ENCODE assay signal across 1 cellular context in the genomic region with DNA sequence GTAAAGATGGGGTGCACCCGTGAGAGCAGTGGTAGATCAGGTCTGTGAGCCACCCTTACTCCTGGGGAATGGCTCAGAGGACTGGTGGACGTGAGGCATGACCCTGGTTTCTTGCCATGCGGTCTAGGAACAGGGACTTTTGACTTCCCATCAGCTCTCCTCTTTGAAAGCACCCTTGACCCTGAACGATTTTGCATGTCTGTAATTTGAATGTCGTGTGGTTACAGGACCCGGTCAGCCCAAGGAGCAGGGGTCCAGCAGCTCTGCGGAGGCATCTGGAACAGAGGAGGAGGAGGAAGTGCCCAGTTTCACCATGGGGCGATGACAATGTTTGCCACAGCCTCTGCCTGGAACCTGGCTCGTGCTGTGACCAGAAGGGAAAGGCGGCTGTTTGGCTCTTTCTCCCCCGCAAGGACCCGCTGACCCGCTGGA.
A peak's percentile ranks its signal among the peaks of the same experiment; 100 is the strongest.
TF ChIP-seq lines count a peak whose summit lies in the region.

No MANE protein-coding gene starts in this region.

TF ChIP-seq in GM12878, 131 proteins besides CTCF, POLR2A, EP300 and RAD21 (continues in another document):
- peak; percentile 24 for TF ChIP-seq DPF2 (IDR thresholded peaks at IDR 0.05)
- TF ChIP-seq, protein P1, sequence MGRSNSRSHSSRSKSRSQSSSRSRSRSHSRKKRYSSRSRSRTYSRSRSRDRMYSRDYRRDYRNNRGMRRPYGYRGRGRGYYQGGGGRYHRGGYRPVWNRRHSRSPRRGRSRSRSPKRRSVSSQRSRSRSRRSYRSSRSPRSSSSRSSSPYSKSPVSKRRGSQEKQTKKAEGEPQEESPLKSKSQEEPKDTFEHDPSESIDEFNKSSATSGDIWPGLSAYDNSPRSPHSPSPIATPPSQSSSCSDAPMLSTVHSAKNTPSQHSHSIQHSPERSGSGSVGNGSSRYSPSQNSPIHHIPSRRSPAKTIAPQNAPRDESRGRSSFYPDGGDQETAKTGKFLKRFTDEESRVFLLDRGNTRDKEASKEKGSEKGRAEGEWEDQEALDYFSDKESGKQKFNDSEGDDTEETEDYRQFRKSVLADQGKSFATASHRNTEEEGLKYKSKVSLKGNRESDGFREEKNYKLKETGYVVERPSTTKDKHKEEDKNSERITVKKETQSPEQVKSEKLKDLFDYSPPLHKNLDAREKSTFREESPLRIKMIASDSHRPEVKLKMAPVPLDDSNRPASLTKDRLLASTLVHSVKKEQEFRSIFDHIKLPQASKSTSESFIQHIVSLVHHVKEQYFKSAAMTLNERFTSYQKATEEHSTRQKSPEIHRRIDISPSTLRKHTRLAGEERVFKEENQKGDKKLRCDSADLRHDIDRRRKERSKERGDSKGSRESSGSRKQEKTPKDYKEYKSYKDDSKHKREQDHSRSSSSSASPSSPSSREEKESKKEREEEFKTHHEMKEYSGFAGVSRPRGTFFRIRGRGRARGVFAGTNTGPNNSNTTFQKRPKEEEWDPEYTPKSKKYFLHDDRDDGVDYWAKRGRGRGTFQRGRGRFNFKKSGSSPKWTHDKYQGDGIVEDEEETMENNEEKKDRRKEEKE (IDR thresholded peaks at IDR 0.05) = no peak
- no peak for TF ChIP-seq SIN3A (IDR thresholded peaks at IDR 0.05; ENCODE audit: low read depth, low read length)
- TF ChIP-seq, protein P2, sequence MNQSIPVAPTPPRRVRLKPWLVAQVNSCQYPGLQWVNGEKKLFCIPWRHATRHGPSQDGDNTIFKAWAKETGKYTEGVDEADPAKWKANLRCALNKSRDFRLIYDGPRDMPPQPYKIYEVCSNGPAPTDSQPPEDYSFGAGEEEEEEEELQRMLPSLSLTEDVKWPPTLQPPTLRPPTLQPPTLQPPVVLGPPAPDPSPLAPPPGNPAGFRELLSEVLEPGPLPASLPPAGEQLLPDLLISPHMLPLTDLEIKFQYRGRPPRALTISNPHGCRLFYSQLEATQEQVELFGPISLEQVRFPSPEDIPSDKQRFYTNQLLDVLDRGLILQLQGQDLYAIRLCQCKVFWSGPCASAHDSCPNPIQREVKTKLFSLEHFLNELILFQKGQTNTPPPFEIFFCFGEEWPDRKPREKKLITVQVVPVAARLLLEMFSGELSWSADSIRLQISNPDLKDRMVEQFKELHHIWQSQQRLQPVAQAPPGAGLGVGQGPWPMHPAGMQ (IDR thresholded peaks at IDR 0.05; ENCODE audit: borderline replicate concordance) = no peak
- peak; percentile 48 to 63; a peak in 2 of 4 replicates for TF ChIP-seq BHLHE40 (IDR thresholded peaks at IDR 0.05; ENCODE audit: borderline replicate concordance in 1 of 2, low read depth in 2 of 2, low read length in 1 of 2)
- no peak for TF ChIP-seq SMAD5 (IDR thresholded peaks at IDR 0.05; ENCODE audit: low read depth)
- TF ChIP-seq ZNF217 (IDR thresholded peaks at IDR 0.05) = no peak
- no peak for TF ChIP-seq CEBPB (IDR thresholded peaks at IDR 0.05; ENCODE audit: borderline replicate concordance in 1 of 2, low read depth in 2 of 2, low read length in 2 of 2)
- TF ChIP-seq POLR2AphosphoS5 (IDR thresholded peaks at IDR 0.05; ENCODE audit: low read length) = peak; percentile 55; the same call in 1 of the 2 replicates
- TF ChIP-seq, protein P3, sequence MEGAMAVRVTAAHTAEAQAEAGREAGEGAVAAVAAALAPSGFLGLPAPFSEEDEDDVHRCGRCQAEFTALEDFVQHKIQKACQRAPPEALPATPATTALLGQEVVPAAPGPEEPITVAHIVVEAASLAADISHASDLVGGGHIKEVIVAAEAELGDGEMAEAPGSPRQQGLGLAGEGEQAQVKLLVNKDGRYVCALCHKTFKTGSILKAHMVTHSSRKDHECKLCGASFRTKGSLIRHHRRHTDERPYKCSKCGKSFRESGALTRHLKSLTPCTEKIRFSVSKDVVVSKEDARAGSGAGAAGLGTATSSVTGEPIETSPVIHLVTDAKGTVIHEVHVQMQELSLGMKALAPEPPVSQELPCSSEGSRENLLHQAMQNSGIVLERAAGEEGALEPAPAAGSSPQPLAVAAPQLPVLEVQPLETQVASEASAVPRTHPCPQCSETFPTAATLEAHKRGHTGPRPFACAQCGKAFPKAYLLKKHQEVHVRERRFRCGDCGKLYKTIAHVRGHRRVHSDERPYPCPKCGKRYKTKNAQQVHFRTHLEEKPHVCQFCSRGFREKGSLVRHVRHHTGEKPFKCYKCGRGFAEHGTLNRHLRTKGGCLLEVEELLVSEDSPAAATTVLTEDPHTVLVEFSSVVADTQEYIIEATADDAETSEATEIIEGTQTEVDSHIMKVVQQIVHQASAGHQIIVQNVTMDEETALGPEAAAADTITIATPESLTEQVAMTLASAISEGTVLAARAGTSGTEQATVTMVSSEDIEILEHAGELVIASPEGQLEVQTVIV (IDR thresholded peaks at IDR 0.05; ENCODE audit: borderline replicate concordance, partially characterized antibody) = no peak
- no peak for TF ChIP-seq SMARCA5 (IDR thresholded peaks at IDR 0.05)
- no peak for TF ChIP-seq BMI1 (IDR thresholded peaks at IDR 0.05; ENCODE audit: borderline replicate concordance)
- TF ChIP-seq RCOR1 (conservative IDR thresholded peaks at IDR 0.05; ENCODE audit: low read depth, low read length) = no peak
- peak; percentile 76 for TF ChIP-seq NR2C1 (IDR thresholded peaks at IDR 0.05)
- no peak for TF ChIP-seq STAT1 (conservative IDR thresholded peaks at IDR 0.05)
- TF ChIP-seq MYC (IDR thresholded peaks at IDR 0.05; ENCODE audit: insufficient read depth, insufficient read length, insufficient replicate concordance, low read length, severe bottlenecking) = no peak
- no peak for TF ChIP-seq BCL11A (IDR thresholded peaks at IDR 0.05; ENCODE audit: low read depth, low read length)
- peak in 1 of 2 experiments; percentile 57; a peak in 1 of 3 replicates for TF ChIP-seq EGR1 (IDR thresholded peaks at IDR 0.05; ENCODE audit: borderline replicate concordance in 1 of 2, low read depth in 2 of 2, low read length in 2 of 2)
- TF ChIP-seq, protein P4, sequence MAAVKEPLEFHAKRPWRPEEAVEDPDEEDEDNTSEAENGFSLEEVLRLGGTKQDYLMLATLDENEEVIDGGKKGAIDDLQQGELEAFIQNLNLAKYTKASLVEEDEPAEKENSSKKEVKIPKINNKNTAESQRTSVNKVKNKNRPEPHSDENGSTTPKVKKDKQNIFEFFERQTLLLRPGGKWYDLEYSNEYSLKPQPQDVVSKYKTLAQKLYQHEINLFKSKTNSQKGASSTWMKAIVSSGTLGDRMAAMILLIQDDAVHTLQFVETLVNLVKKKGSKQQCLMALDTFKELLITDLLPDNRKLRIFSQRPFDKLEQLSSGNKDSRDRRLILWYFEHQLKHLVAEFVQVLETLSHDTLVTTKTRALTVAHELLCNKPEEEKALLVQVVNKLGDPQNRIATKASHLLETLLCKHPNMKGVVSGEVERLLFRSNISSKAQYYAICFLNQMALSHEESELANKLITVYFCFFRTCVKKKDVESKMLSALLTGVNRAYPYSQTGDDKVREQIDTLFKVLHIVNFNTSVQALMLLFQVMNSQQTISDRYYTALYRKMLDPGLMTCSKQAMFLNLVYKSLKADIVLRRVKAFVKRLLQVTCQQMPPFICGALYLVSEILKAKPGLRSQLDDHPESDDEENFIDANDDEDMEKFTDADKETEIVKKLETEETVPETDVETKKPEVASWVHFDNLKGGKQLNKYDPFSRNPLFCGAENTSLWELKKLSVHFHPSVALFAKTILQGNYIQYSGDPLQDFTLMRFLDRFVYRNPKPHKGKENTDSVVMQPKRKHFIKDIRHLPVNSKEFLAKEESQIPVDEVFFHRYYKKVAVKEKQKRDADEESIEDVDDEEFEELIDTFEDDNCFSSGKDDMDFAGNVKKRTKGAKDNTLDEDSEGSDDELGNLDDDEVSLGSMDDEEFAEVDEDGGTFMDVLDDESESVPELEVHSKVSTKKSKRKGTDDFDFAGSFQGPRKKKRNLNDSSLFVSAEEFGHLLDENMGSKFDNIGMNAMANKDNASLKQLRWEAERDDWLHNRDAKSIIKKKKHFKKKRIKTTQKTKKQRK (IDR thresholded peaks at IDR 0.05; ENCODE audit: low read depth, low read length) = no peak
- TF ChIP-seq JUND (IDR thresholded peaks at IDR 0.05; ENCODE audit: low read depth, low read length) = no peak
- TF ChIP-seq MTA3 (IDR thresholded peaks at IDR 0.05; ENCODE audit: borderline replicate concordance, low read length) = no peak
- TF ChIP-seq, protein P5, sequence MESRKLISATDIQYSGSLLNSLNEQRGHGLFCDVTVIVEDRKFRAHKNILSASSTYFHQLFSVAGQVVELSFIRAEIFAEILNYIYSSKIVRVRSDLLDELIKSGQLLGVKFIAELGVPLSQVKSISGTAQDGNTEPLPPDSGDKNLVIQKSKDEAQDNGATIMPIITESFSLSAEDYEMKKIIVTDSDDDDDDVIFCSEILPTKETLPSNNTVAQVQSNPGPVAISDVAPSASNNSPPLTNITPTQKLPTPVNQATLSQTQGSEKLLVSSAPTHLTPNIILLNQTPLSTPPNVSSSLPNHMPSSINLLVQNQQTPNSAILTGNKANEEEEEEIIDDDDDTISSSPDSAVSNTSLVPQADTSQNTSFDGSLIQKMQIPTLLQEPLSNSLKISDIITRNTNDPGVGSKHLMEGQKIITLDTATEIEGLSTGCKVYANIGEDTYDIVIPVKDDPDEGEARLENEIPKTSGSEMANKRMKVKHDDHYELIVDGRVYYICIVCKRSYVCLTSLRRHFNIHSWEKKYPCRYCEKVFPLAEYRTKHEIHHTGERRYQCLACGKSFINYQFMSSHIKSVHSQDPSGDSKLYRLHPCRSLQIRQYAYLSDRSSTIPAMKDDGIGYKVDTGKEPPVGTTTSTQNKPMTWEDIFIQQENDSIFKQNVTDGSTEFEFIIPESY (IDR thresholded peaks at IDR 0.05) = no peak
- TF ChIP-seq MEF2A (IDR thresholded peaks at IDR 0.05; ENCODE audit: insufficient read depth, low read depth, low read length) = no peak
- TF ChIP-seq, protein P6, sequence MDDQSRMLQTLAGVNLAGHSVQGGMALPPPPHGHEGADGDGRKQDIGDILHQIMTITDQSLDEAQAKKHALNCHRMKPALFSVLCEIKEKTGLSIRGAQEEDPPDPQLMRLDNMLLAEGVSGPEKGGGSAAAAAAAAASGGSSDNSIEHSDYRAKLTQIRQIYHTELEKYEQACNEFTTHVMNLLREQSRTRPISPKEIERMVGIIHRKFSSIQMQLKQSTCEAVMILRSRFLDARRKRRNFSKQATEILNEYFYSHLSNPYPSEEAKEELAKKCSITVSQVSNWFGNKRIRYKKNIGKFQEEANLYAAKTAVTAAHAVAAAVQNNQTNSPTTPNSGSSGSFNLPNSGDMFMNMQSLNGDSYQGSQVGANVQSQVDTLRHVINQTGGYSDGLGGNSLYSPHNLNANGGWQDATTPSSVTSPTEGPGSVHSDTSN (IDR thresholded peaks at IDR 0.05; ENCODE audit: insufficient replicate concordance, low read depth, low read length) = no peak
- no peak for TF ChIP-seq NFYA (IDR thresholded peaks at IDR 0.05; ENCODE audit: borderline replicate concordance, low read depth, low read length)
- TF ChIP-seq HDGF (IDR thresholded peaks at IDR 0.05) = no peak
- TF ChIP-seq CHD4 (IDR thresholded peaks at IDR 0.05) = no peak
- no peak for TF ChIP-seq SMC3 (IDR thresholded peaks at IDR 0.05; ENCODE audit: borderline replicate concordance, low read length)
- TF ChIP-seq, protein P7, sequence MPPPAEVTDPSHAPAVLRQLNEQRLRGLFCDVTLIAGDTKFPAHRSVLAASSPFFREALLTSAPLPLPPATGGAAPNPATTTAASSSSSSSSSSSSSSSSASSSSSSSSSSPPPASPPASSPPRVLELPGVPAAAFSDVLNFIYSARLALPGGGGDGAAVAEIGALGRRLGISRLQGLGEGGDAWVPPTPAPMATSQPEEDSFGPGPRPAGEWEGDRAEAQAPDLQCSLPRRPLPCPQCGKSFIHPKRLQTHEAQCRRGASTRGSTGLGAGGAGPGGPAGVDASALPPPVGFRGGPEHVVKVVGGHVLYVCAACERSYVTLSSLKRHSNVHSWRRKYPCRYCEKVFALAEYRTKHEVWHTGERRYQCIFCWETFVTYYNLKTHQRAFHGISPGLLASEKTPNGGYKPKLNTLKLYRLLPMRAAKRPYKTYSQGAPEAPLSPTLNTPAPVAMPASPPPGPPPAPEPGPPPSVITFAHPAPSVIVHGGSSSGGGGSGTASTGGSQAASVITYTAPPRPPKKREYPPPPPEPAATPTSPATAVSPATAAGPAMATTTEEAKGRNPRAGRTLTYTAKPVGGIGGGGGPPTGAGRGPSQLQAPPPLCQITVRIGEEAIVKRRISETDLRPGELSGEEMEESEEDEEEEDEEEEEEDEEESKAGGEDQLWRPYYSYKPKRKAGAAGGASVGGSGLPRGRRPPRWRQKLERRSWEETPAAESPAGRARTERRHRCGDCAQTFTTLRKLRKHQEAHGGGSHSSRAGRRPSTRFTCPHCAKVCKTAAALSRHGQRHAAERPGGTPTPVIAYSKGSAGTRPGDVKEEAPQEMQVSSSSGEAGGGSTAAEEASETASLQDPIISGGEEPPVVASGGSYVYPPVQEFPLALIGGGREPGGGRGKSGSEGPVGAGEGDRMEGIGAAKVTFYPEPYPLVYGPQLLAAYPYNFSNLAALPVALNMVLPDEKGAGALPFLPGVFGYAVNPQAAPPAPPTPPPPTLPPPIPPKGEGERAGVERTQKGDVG (CRISPR knock-in tag; IDR thresholded peaks at IDR 0.05) = no peak
- no peak for TF ChIP-seq FOXM1 (IDR thresholded peaks at IDR 0.05; ENCODE audit: low read depth, low read length)
- no peak for TF ChIP-seq SUPT20H (IDR thresholded peaks at IDR 0.05; ENCODE audit: borderline replicate concordance, control insufficient read depth, low read depth, low read length)
- TF ChIP-seq, protein P8, sequence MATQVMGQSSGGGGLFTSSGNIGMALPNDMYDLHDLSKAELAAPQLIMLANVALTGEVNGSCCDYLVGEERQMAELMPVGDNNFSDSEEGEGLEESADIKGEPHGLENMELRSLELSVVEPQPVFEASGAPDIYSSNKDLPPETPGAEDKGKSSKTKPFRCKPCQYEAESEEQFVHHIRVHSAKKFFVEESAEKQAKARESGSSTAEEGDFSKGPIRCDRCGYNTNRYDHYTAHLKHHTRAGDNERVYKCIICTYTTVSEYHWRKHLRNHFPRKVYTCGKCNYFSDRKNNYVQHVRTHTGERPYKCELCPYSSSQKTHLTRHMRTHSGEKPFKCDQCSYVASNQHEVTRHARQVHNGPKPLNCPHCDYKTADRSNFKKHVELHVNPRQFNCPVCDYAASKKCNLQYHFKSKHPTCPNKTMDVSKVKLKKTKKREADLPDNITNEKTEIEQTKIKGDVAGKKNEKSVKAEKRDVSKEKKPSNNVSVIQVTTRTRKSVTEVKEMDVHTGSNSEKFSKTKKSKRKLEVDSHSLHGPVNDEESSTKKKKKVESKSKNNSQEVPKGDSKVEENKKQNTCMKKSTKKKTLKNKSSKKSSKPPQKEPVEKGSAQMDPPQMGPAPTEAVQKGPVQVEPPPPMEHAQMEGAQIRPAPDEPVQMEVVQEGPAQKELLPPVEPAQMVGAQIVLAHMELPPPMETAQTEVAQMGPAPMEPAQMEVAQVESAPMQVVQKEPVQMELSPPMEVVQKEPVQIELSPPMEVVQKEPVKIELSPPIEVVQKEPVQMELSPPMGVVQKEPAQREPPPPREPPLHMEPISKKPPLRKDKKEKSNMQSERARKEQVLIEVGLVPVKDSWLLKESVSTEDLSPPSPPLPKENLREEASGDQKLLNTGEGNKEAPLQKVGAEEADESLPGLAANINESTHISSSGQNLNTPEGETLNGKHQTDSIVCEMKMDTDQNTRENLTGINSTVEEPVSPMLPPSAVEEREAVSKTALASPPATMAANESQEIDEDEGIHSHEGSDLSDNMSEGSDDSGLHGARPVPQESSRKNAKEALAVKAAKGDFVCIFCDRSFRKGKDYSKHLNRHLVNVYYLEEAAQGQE (IDR thresholded peaks at IDR 0.05; ENCODE audit: low read depth, low read length) = no peak
- TF ChIP-seq RB1 (IDR thresholded peaks at IDR 0.05; ENCODE audit: borderline replicate concordance) = no peak
- TF ChIP-seq SIX5 (IDR thresholded peaks at IDR 0.05; ENCODE audit: low read depth, low read length, severe bottlenecking) = no peak
